8 cellular contexts compared by ENCODE assay signal in genomic region chr6:27865952-27866369, GRCh38. TPM values are rescaled to one million over a fixed set of nuclear protein-coding genes. Genes with fewer than 3 reads are reported as not detected.
DNase-seq lines count a peak whose midpoint lies in the region; ATAC-seq and TF ChIP-seq lines count a peak whose summit lies in the region.

No MANE protein-coding gene starts in this region.

- H3K4me3 Mint-ChIP-seq in activated naive CD8-positive, alpha-beta T cell treated with anti-CD3 and anti-CD28 coated beads for 36 hours, result peak overlapping the region; percentile 96
- H3K4me3 Mint-ChIP-seq in stimulated activated naive B cell treated with anti-CD40 and anti-IgM and Interleukin-4, amounts not matched to agents 10 μg/mL and 1 μg/mL and 100 μg/mL, for 72 hours, result peak overlapping the region; percentile 88 to 98

- DNase-seq in AG10803 (ENCODE audit: low read depth), result no peak
- peak; percentile 9 for DNase-seq in NCI-H226
- DNase-seq in activated naive CD8-positive, alpha-beta T cell treated with anti-CD3 and anti-CD28 coated beads for 36 hours, result peak; percentile 67
- DNase-seq in islet precursor cell, result peak; percentile 73
- peak; percentile 61 for DNase-seq in stimulated activated naive B cell treated with anti-CD40 and anti-IgM and Interleukin-4, amounts not matched to agents 10 μg/mL and 1 μg/mL and 100 μg/mL, for 72 hours
- DNase-seq in NCI-H510A treated with DMSO at 0.1 percent for 48 hours (lab: John Stamatoyannopoulos, UW), result no peak

- peak overlapping the region; percentile 99 for H3K27ac Mint-ChIP-seq in activated naive CD8-positive, alpha-beta T cell treated with anti-CD3 and anti-CD28 coated beads for 36 hours
- H3K27ac Mint-ChIP-seq in stimulated activated naive B cell treated with anti-CD40 and anti-IgM and Interleukin-4, amounts not matched to agents 10 μg/mL and 1 μg/mL and 100 μg/mL, for 72 hours, result peak overlapping the region; percentile 100

- peak; percentile 33 to 34 for ATAC-seq in stimulated activated naive B cell treated with anti-CD40 and anti-IgM and Interleukin-4, amounts not matched to agents 10 μg/mL and 1 μg/mL and 100 μg/mL, for 72 hours (replicated peaks)
- ATAC-seq in HG03039 (IDR thresholded peaks at IDR 0.05; ENCODE audit: unreplicated experiment), result no peak

- H3K36me3 Mint-ChIP-seq in activated naive CD8-positive, alpha-beta T cell treated with anti-CD3 and anti-CD28 coated beads for 36 hours, result peaks cover 7% of the 10 kb centered on the region
- H3K36me3 Mint-ChIP-seq in stimulated activated naive B cell treated with anti-CD40 and anti-IgM and Interleukin-4, amounts not matched to agents 10 μg/mL and 1 μg/mL and 100 μg/mL, for 72 hours, result peaks cover 3 to 6% of the 10 kb centered on the region in 2 donors

- peak; percentile 60 for TF ChIP-seq POLR2A in GM19193 (IDR thresholded peaks at IDR 0.05; ENCODE audit: extremely low read depth, insufficient read depth, insufficient read length)

- peaks cover 47% of the 10 kb centered on the region for H3K4me1 Mint-ChIP-seq in activated naive CD8-positive, alpha-beta T cell treated with anti-CD3 and anti-CD28 coated beads for 36 hours
- H3K4me1 Mint-ChIP-seq in stimulated activated naive B cell treated with anti-CD40 and anti-IgM and Interleukin-4, amounts not matched to agents 10 μg/mL and 1 μg/mL and 100 μg/mL, for 72 hours, result peaks cover 27 to 51% of the 10 kb centered on the region in 2 donors

- H3K27me3 Mint-ChIP-seq in activated naive CD8-positive, alpha-beta T cell treated with anti-CD3 and anti-CD28 coated beads for 36 hours, result peaks cover 24% of the 10 kb centered on the region
- H3K27me3 Mint-ChIP-seq in stimulated activated naive B cell treated with anti-CD40 and anti-IgM and Interleukin-4, amounts not matched to agents 10 μg/mL and 1 μg/mL and 100 μg/mL, for 72 hours, result no peaks in the 10 kb centered on the region

- TF ChIP-seq CTCF in AG10803 (conservative IDR thresholded peaks at IDR 0.05; ENCODE audit: low read length), result no peak

- no peaks in the 10 kb centered on the region for H3K9me3 Mint-ChIP-seq in activated naive CD8-positive, alpha-beta T cell treated with anti-CD3 and anti-CD28 coated beads for 36 hours
- H3K9me3 Mint-ChIP-seq in stimulated activated naive B cell treated with anti-CD40 and anti-IgM and Interleukin-4, amounts not matched to agents 10 μg/mL and 1 μg/mL and 100 μg/mL, for 72 hours, result peaks cover 1 to 4% of the 10 kb centered on the region in 2 donors

- peak overlapping the region; percentile 82 for H3K4me3 ChIP-seq in AG10803 (ENCODE audit: low read length)

RNA-seq across cellular contexts. Expression of gene OR2B2, which starts 46.2 kb away (rescaled TPM):
- not detected for total RNA-seq in activated naive CD8-positive, alpha-beta T cell treated with anti-CD3 and anti-CD28 coated beads for 36 hours

Comparison
In these comparisons a context has a peak if more than half of its experiments do, and no peak if none do; other contexts are left out.
1. DNase-seq: peak in NCI-H226 (single experiment), activated naive CD8-positive, alpha-beta T cell treated with anti-CD3 and anti-CD28 coated beads for 36 hours (single experiment), islet precursor cell (single experiment) and stimulated activated naive B cell treated with anti-CD40 and anti-IgM and Interleukin-4, amounts not matched to agents 10 μg/mL and 1 μg/mL and 100 μg/mL, for 72 hours (single experiment); none in AG10803 (single experiment) and NCI-H510A treated with DMSO at 0.1 percent for 48 hours (single experiment).